In genomic region chr9:68728731-68729130, GRCh38 we compare ENCODE assay signal across 21 cellular contexts. TPM values are rescaled to one million over a fixed set of nuclear protein-coding genes. Genes with fewer than 3 reads are reported as not detected.
DNase-seq lines count a peak whose midpoint lies in the region; ATAC-seq and TF ChIP-seq lines count a peak whose summit lies in the region.
"Had no signal": no experiment of that assay in that cellular context is flagged by ENCODE, and none has a peak within 500 bp of the region (broad histone marks: within the 10 kb centered on the region; RNA-seq: fewer than 3 reads in every experiment).

No MANE protein-coding gene starts in this region.

- no peak for DNase-seq in stimulated activated naive B cell treated with anti-CD40 and anti-IgM and Interleukin-4, amounts not matched to agents 10 μg/mL and 1 μg/mL and 100 μg/mL, for 72 hours
- no peak for DNase-seq in activated T-cell treated with anti-CD3 and anti-CD28 coated beads, Interleukin-2, amount 50 U/mL, for 1 hour
- no peak for DNase-seq in activated CD4-positive, alpha-beta memory T cell treated with anti-CD3 and anti-CD28 coated beads for 36 hours
- no peak for DNase-seq in ascending aorta (ENCODE audit: low spot score in 2 of 2)
- DNase-seq: activated T-cell treated with anti-CD3 and anti-CD28 coated beads, Interleukin-2, amount 50 U/mL, for 24 hours; amygdala; cortex of kidney; KG1; NCI-H1694; NCI-H748 treated with DMSO at 0.1 percent for 48 hours; psoas muscle; stimulated activated CD4-positive, alpha-beta T cell treated with anti-CD3 and anti-CD28 coated beads, Interleukin-1b, Interleukin-23, amount 100 ng/mL, for 48 hours; T1000; uterus had no signal

- H3K4me3 Mint-ChIP-seq in stimulated activated naive B cell treated with anti-CD40 and anti-IgM and Interleukin-4, amounts not matched to agents 10 μg/mL and 1 μg/mL and 100 μg/mL, for 72 hours: no peak overlapping the region
- H3K4me3 Mint-ChIP-seq in activated CD4-positive, alpha-beta memory T cell treated with anti-CD3 and anti-CD28 coated beads for 36 hours: no peak overlapping the region
- H3K4me3 Mint-ChIP-seq: activated T-cell treated with anti-CD3 and anti-CD28 coated beads, Interleukin-2, amount 50 U/mL, for 24 hours; CD14-positive monocyte had no signal

- no peaks in the 10 kb centered on the region for H3K36me3 ChIP-seq in ascending aorta
- H3K36me3 ChIP-seq: uterus had no signal

- no peak overlapping the region for H3K27ac ChIP-seq in ascending aorta
- H3K27ac ChIP-seq: psoas muscle, uterus had no signal

- H3K27me3 ChIP-seq in ascending aorta: no peaks in the 10 kb centered on the region
- H3K27me3 ChIP-seq: uterus had no signal

- POLR2A ChIA-PET in activated CD4-positive, alpha-beta memory T cell treated with anti-CD3 and anti-CD28 coated beads for 36 hours (lab: Charles Lee): no interaction called here

- peaks cover 42 to 54% of the 10 kb centered on the region in 2 donors for H3K36me3 Mint-ChIP-seq in stimulated activated naive B cell treated with anti-CD40 and anti-IgM and Interleukin-4, amounts not matched to agents 10 μg/mL and 1 μg/mL and 100 μg/mL, for 72 hours
- no peaks in the 10 kb centered on the region for H3K36me3 Mint-ChIP-seq in activated CD4-positive, alpha-beta memory T cell treated with anti-CD3 and anti-CD28 coated beads for 36 hours

- no peak for TF ChIP-seq CTCF in ascending aorta (IDR thresholded peaks at IDR 0.05)

- H3K27me3 Mint-ChIP-seq in stimulated activated naive B cell treated with anti-CD40 and anti-IgM and Interleukin-4, amounts not matched to agents 10 μg/mL and 1 μg/mL and 100 μg/mL, for 72 hours: no peaks in the 10 kb centered on the region
- peaks cover 19% of the 10 kb centered on the region for H3K27me3 Mint-ChIP-seq in activated CD4-positive, alpha-beta memory T cell treated with anti-CD3 and anti-CD28 coated beads for 36 hours

- H3K4me1 ChIP-seq in ascending aorta: no peaks in the 10 kb centered on the region
- H3K4me1 ChIP-seq: psoas muscle, uterus had no signal

- CTCF ChIA-PET in activated CD4-positive, alpha-beta memory T cell treated with anti-CD3 and anti-CD28 coated beads for 36 hours (lab: Charles Lee): interaction anchor here (1.0 kb wide), 1 partner anchor 24 kb away, joined by 3 read pairs; no protein-coding TSS in a partner anchor

- H3K4me1 Mint-ChIP-seq in stimulated activated naive B cell treated with anti-CD40 and anti-IgM and Interleukin-4, amounts not matched to agents 10 μg/mL and 1 μg/mL and 100 μg/mL, for 72 hours: peaks cover 30 to 61% of the 10 kb centered on the region in 2 donors
- no peaks in the 10 kb centered on the region for H3K4me1 Mint-ChIP-seq in activated CD4-positive, alpha-beta memory T cell treated with anti-CD3 and anti-CD28 coated beads for 36 hours (ENCODE audit: low read depth)

- intact Hi-C loops in activated CD4-positive, alpha-beta memory T cell treated with anti-CD3 and anti-CD28 coated beads for 36 hours (cut with micrococcal nuclease): no loop called here
- intact Hi-C loops in ascending aorta (cut with DNase I): no loop called here

- no peak overlapping the region for H3K4me3 ChIP-seq in ascending aorta
- H3K4me3 ChIP-seq: psoas muscle, uterus had no signal

- peak; percentile 65 for ATAC-seq in GM18907 (IDR thresholded peaks at IDR 0.05; ENCODE audit: unreplicated experiment)
- peak; percentile 76 for ATAC-seq in GM21717 (IDR thresholded peaks at IDR 0.05; ENCODE audit: unreplicated experiment)
- ATAC-seq in HG03108 (IDR thresholded peaks at IDR 0.05; ENCODE audit: unreplicated experiment): peak; percentile 86
- ATAC-seq in stimulated activated naive B cell treated with anti-CD40 and anti-IgM and Interleukin-4, amounts not matched to agents 10 μg/mL and 1 μg/mL and 100 μg/mL, for 72 hours (replicated peaks): peak; percentile 89 to 98
- ATAC-seq: activated CD4-positive, CD25-positive, alpha-beta regulatory T cell treated with anti-CD3 and anti-CD28 coated beads, Interleukin-2, amount 50 U/mL, for 24 hours; psoas muscle; Right ventricle myocardium inferior had no signal

- peak overlapping the region; percentile 38 for H3K27ac Mint-ChIP-seq in stimulated activated naive B cell treated with anti-CD40 and anti-IgM and Interleukin-4, amounts not matched to agents 10 μg/mL and 1 μg/mL and 100 μg/mL, for 72 hours
- H3K27ac Mint-ChIP-seq in activated CD4-positive, alpha-beta memory T cell treated with anti-CD3 and anti-CD28 coated beads for 36 hours: no peak overlapping the region
- H3K27ac Mint-ChIP-seq: activated T-cell treated with anti-CD3 and anti-CD28 coated beads, Interleukin-2, amount 50 U/mL, for 24 hours; CD14-positive monocyte had no signal

- no peaks in the 10 kb centered on the region for H3K9me3 ChIP-seq in ascending aorta
- H3K9me3 ChIP-seq: psoas muscle, uterus had no signal

- peaks cover 0 to 4% of the 10 kb centered on the region in 2 donors for H3K9me3 Mint-ChIP-seq in stimulated activated naive B cell treated with anti-CD40 and anti-IgM and Interleukin-4, amounts not matched to agents 10 μg/mL and 1 μg/mL and 100 μg/mL, for 72 hours
- no peaks in the 10 kb centered on the region for H3K9me3 Mint-ChIP-seq in activated CD4-positive, alpha-beta memory T cell treated with anti-CD3 and anti-CD28 coated beads for 36 hours
- H3K9me3 Mint-ChIP-seq: activated T-cell treated with anti-CD3 and anti-CD28 coated beads, Interleukin-2, amount 50 U/mL, for 24 hours had no signal

RNA-seq across cellular contexts. Expression of gene PIP5K1B, which starts 23.7 kb away (rescaled TPM):
- 1 to 10 TPM; 1.1 to 1.6 TPM for total RNA-seq in activated CD4-positive, alpha-beta memory T cell treated with anti-CD3 and anti-CD28 coated beads for 36 hours
- total RNA-seq in ascending aorta: 0.85 TPM
- total RNA-seq: HT1080 had no signal
